In the genomic region with DNA sequence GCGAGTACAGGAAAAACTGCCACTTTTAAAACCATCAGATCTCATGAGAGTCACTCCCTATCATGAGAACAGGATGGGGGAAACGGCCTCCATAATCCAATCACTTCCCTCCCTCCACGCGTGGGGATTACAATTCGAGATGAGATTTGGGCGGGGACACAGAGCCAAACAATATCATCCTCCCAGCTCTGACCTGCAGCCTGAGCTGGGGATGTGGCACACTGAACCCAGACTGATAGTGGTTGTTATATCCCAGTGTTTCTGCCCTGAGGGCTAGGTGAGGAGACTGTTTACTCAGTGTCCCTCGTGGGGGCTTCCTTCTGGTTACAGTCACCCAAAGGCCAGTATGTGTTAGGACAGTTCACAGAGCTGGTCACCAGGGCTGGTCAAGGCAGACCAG, we compare ENCODE assay signal across 26 cellular contexts.
"Had no signal": no experiment of that assay in that cellular context is flagged by ENCODE, and none has a peak within 500 bp of the region (broad histone marks: within the 10 kb centered on the region; RNA-seq: fewer than 3 reads in every experiment).

No MANE protein-coding gene starts in this region.

- ATAC-seq: activated CD8-positive, alpha-beta T cell treated with anti-CD3 and anti-CD28 coated beads for 36 hours; body of pancreas; effector memory CD8-positive, alpha-beta T cell; T-cell had no signal

- H3K4me1 ChIP-seq: adrenal gland, body of pancreas had no signal

- DNase-seq: activated B cell treated with CpG ODN at 0.5 μM for 24 hours; activated CD4-positive, alpha-beta T cell treated with anti-CD3 and anti-CD28 coated beads for 48 hours; activated CD4-positive, alpha-beta T cell treated with anti-CD3 and anti-CD28 coated beads, Interleukin-2, amount 50 U/mL, for 1 hour; activated CD4-positive, alpha-beta T cell treated with anti-CD3 and anti-CD28 coated beads, Interleukin-2, amount 50 U/mL, for 48 hours; activated CD8-positive, alpha-beta memory T cell treated with anti-CD3 and anti-CD28 coated beads for 24 hours; activated CD8-positive, alpha-beta T cell treated with anti-CD3 and anti-CD28 coated beads for 36 hours; activated effector memory CD4-positive, alpha-beta T cell treated with anti-CD3 and anti-CD28 coated beads, Interleukin-2, amount 50 U/mL, for 16 hours; activated naive CD4-positive, alpha-beta T cell treated with anti-CD3 and anti-CD28 coated beads for 36 hours; activated naive CD8-positive, alpha-beta T cell treated with anti-CD3 and anti-CD28 coated beads for 36 hours; activated naive CD8-positive, alpha-beta T cell treated with anti-CD3 and anti-CD28 coated beads, Interleukin-2, amount 50 U/mL, for 24 hours; activated T-cell treated with anti-CD3 and anti-CD28 coated beads, Interleukin-2, amount 50 U/mL, for 48 hours; adrenal gland; amygdala; aorta; body of pancreas; caudate nucleus; cortex of kidney; dermis blood vessel endothelial cell; effector CD4-positive, alpha-beta T cell; effector memory CD8-positive, alpha-beta T cell; erythroblast; foreskin fibroblast; head of caudate nucleus; T-cell; T-helper 9 cell; WERI-Rb-1 had no signal

- H3K4me3 ChIP-seq: adrenal gland, body of pancreas had no signal

- H3K36me3 ChIP-seq: adrenal gland, WERI-Rb-1 had no signal

- H3K9me3 ChIP-seq: adrenal gland, body of pancreas had no signal

- H3K27ac ChIP-seq: adrenal gland, body of pancreas, WERI-Rb-1 had no signal

- H3K27me3 ChIP-seq: adrenal gland, body of pancreas had no signal
